Comparison of ENCODE assay signal across 34 cellular contexts in genomic region chr7:139876622-139877283, GRCh38. TPM values are rescaled to one million over a fixed set of nuclear protein-coding genes. Genes with fewer than 3 reads are reported as not detected.
DNase-seq lines count a peak whose midpoint lies in the region; ATAC-seq and TF ChIP-seq lines count a peak whose summit lies in the region.
"Had no signal": no experiment of that assay in that cellular context is flagged by ENCODE, and none has a peak within 500 bp of the region (broad histone marks: within the 10 kb centered on the region; RNA-seq: fewer than 3 reads in every experiment).

No MANE protein-coding gene starts in this region.

- ATAC-seq in natural killer cell treated with Interleukin-12 subunit alpha and Interleukin-12 subunit beta and Interleukin-15 and Interleukin-18, amount 100 ng/mL, for 72 hours = no peak
- no peak for ATAC-seq in HG03342 (IDR thresholded peaks at IDR 0.05; ENCODE audit: unreplicated experiment)
- ATAC-seq: Panc1, sciatic nerve had no signal

- DNase-seq in CD14-positive monocyte (ENCODE audit: low spot score) (no peak), HCEC 1CT (peak; percentile 61), fibroblast of lung (ENCODE audit: low read depth in 2 of 2) (peak; percentile 42 to 74), AML-193 (lab: John Stamatoyannopoulos, UW) (no peak), NCI-H146 treated with DMSO at 0.1 percent for 48 hours (lab: John Stamatoyannopoulos, UW; ENCODE audit: unreplicated experiment) (no peak)
- DNase-seq in natural killer cell treated with Interleukin-12 subunit alpha and Interleukin-12 subunit beta and Interleukin-15 and Interleukin-18, amount 100 ng/mL, for 72 hours (ENCODE audit: low spot score) = no peak
- DNase-seq: activated CD4-positive, alpha-beta T cell treated with anti-CD3 and anti-CD28 coated beads for 4 hours; activated CD8-positive, alpha-beta memory T cell treated with anti-CD3 and anti-CD28 coated beads for 24 hours; activated effector memory CD4-positive, alpha-beta T cell treated with Interleukin-2 at 50 U/mL for 16 hours; activated T-cell treated with anti-CD3 and anti-CD28 coated beads, Interleukin-2, amount 50 U/mL, for 1 hour; amygdala; Caco-2; DND-41; effector CD4-positive, alpha-beta T cell; glutamatergic neuron; KG1; left ventricle myocardium superior; NCI-H1436; NCI-H345; NCI-H748 treated with DMSO at 0.1 percent for 48 hours; SHP77; stimulated activated CD4-positive, alpha-beta T cell treated with anti-CD3 and anti-CD28 coated beads, Interleukin-12 subunit alpha, Interleukin-12 subunit beta, amount 100 ng/mL, for 4 hours; stimulated activated CD4-positive, alpha-beta T cell treated with anti-CD3 and anti-CD28 coated beads, Interleukin-2, amount 100 ng/mL, for 48 hours; T-helper 9 cell; WERI-Rb-1 had no signal

- peaks cover 29% of the 10 kb centered on the region for H3K4me1 Mint-ChIP-seq in CD14-positive monocyte
- H3K4me1 Mint-ChIP-seq in natural killer cell treated with Interleukin-12 subunit alpha and Interleukin-12 subunit beta and Interleukin-15 and Interleukin-18, amount 100 ng/mL, for 72 hours (ENCODE audit: low read depth in 2 of 2) = peaks cover 72 to 75% of the 10 kb centered on the region in 2 donors

- H4K20me1 ChIP-seq in fibroblast of lung (ENCODE audit: control insufficient read depth, extremely low read depth, insufficient read depth, low read length) = no peaks in the 10 kb centered on the region

- peak overlapping the region in 5 of 7 donors; percentile 13 to 86 (median 75) for H3K27ac Mint-ChIP-seq in CD14-positive monocyte
- peak overlapping the region; percentile 95 to 99 for H3K27ac Mint-ChIP-seq in natural killer cell treated with Interleukin-12 subunit alpha and Interleukin-12 subunit beta and Interleukin-15 and Interleukin-18, amount 100 ng/mL, for 72 hours
- H3K27ac Mint-ChIP-seq: mesothelial cell of epicardium, progenitor cell of endocrine pancreas had no signal

- no peak overlapping the region for H2AFZ ChIP-seq in fibroblast of lung (ENCODE audit: low read length)

- no peaks in the 10 kb centered on the region for H3K36me3 ChIP-seq in fibroblast of lung (ENCODE audit: control insufficient read depth, insufficient read depth, low read length)
- H3K36me3 ChIP-seq: breast epithelium, tibial nerve, WERI-Rb-1 had no signal

- H3K4me1 ChIP-seq in fibroblast of lung (ENCODE audit: control insufficient read depth, extremely low read depth, insufficient read depth, low read length) = no peaks in the 10 kb centered on the region
- H3K4me1 ChIP-seq: breast epithelium, Caco-2, tibial nerve had no signal

- H3K79me2 ChIP-seq in fibroblast of lung (ENCODE audit: control insufficient read depth, insufficient read depth, low read length) = no peaks in the 10 kb centered on the region

- no peak overlapping the region for H3K9ac ChIP-seq in fibroblast of lung (ENCODE audit: insufficient read depth, low read length)
- H3K9ac ChIP-seq: BLaER1 treated with 17β-estradiol and CSF1 and Interleukin-3, amounts not matched to agents 10 nM and 100 nM had no signal

- H3K27me3 Mint-ChIP-seq in CD14-positive monocyte (ENCODE audit: low read depth in 3 of 3) = no peaks in the 10 kb centered on the region
- no peaks in the 10 kb centered on the region for H3K27me3 Mint-ChIP-seq in natural killer cell treated with Interleukin-12 subunit alpha and Interleukin-12 subunit beta and Interleukin-15 and Interleukin-18, amount 100 ng/mL, for 72 hours

- no peaks in the 10 kb centered on the region for H3K27me3 ChIP-seq in fibroblast of lung (ENCODE audit: control insufficient read depth, insufficient read depth, low read length)
- H3K27me3 ChIP-seq: BLaER1 treated with 17β-estradiol and CSF1 and Interleukin-3, amounts not matched to agents 10 nM and 100 nM; breast epithelium; tibial nerve had no signal

- no peaks in the 10 kb centered on the region for H3K9me3 ChIP-seq in fibroblast of lung (ENCODE audit: control insufficient read depth, insufficient read depth, low read depth, low read length)
- H3K9me3 ChIP-seq: breast epithelium, Caco-2, tibial nerve had no signal

- H3K4me2 ChIP-seq in fibroblast of lung (ENCODE audit: extremely low read depth, insufficient read depth, low read length) = no peak overlapping the region

- H3K36me3 Mint-ChIP-seq in CD14-positive monocyte = peaks cover 85 to 93% of the 10 kb centered on the region in 2 donors
- peaks cover 45% of the 10 kb centered on the region for H3K36me3 Mint-ChIP-seq in natural killer cell treated with Interleukin-12 subunit alpha and Interleukin-12 subunit beta and Interleukin-15 and Interleukin-18, amount 100 ng/mL, for 72 hours
- H3K36me3 Mint-ChIP-seq: activated naive CD4-positive, alpha-beta T cell treated with anti-CD3 and anti-CD28 coated beads, Interleukin-2, amount 50 U/mL, for 72 hours; mesothelial cell of epicardium had no signal

- no peak overlapping the region for H3K4me3 Mint-ChIP-seq in CD14-positive monocyte
- peak overlapping the region; percentile 76 for H3K4me3 Mint-ChIP-seq in natural killer cell treated with Interleukin-12 subunit alpha and Interleukin-12 subunit beta and Interleukin-15 and Interleukin-18, amount 100 ng/mL, for 72 hours
- H3K4me3 Mint-ChIP-seq: mesothelial cell of epicardium had no signal

- intact Hi-C loops in CD14-positive monocyte (cut with micrococcal nuclease) = no loop called here

- H3K9me3 Mint-ChIP-seq in CD14-positive monocyte = peaks cover 0 to 2% (median 0%) of the 10 kb centered on the region in 7 donors
- H3K9me3 Mint-ChIP-seq in natural killer cell treated with Interleukin-12 subunit alpha and Interleukin-12 subunit beta and Interleukin-15 and Interleukin-18, amount 100 ng/mL, for 72 hours = peaks cover 6% of the 10 kb centered on the region
- H3K9me3 Mint-ChIP-seq: activated naive CD4-positive, alpha-beta T cell treated with anti-CD3 and anti-CD28 coated beads, Interleukin-2, amount 50 U/mL, for 72 hours; mesothelial cell of epicardium had no signal

- TF ChIP-seq CTCF in CD14-positive monocyte (IDR thresholded peaks at IDR 0.05) = no peak
- TF ChIP-seq CTCF in fibroblast of lung (conservative IDR thresholded peaks at IDR 0.05 in 1 of 2, IDR thresholded peaks at IDR 0.05 in 1 of 2; ENCODE audit: low read depth in 1 of 2, low read length in 2 of 2) = no peak

- H3K4me3 ChIP-seq in fibroblast of lung (replicated peaks in 1 of 4; ENCODE audit: control extremely low read depth in 1 of 4, insufficient read depth in 1 of 4, low read depth in 3 of 4, low read length in 4 of 4) = no peak overlapping the region
- H3K4me3 ChIP-seq: BLaER1 treated with 17β-estradiol and CSF1 and Interleukin-3, amounts not matched to agents 10 nM and 100 nM; breast epithelium; tibial nerve had no signal

- H3K27ac ChIP-seq in fibroblast of lung (ENCODE audit: insufficient read depth, low read length) = no peak overlapping the region
- H3K27ac ChIP-seq: breast epithelium, tibial nerve, WERI-Rb-1 had no signal

RNA-seq across cellular contexts. Expression of gene TBXAS1, which starts 47.7 kb away (rescaled TPM):
- polyA plus RNA-seq in CD14-positive monocyte (100 to 1,000 TPM; 289 to 298 TPM), fibroblast of lung (1.5 and 3.3 TPM in 2 replicates)
- total RNA-seq in fibroblast of lung = 1.3 and 2.1 TPM in 2 replicates
- polyA plus RNA-seq in fibroblast of lung (2012) = 1.3 and 3.3 TPM in 2 replicates
- polyA minus RNA-seq in fibroblast of lung (ENCODE audit: low replicate concordance) = 6.6 TPM in 1 of 2 replicates, not detected in the other
- 100 to 1,000 TPM; 104 to 130 TPM for total RNA-seq in natural killer cell treated with Interleukin-12 subunit alpha and Interleukin-12 subunit beta and Interleukin-15 and Interleukin-18, amount 100 ng/mL, for 72 hours

Comparison
In these comparisons a context has a peak if more than half of its experiments do, and no peak if none do; other contexts are left out.
1. DNase-seq: peak in HCEC 1CT (single experiment) and fibroblast of lung (2 of 2); none in CD14-positive monocyte (single experiment), natural killer cell treated with Interleukin-12 subunit alpha and Interleukin-12 subunit beta and Interleukin-15 and Interleukin-18, amount 100 ng/mL, for 72 hours (single experiment), AML-193 (0 of 2) and NCI-H146 treated with DMSO at 0.1 percent for 48 hours (single experiment).
2. RNA of gene TBXAS1, which starts 47.7 kb away (total RNA-seq): 104 to 130 TPM in natural killer cell treated with Interleukin-12 subunit alpha and Interleukin-12 subunit beta and Interleukin-15 and Interleukin-18, amount 100 ng/mL, for 72 hours; 1.3 to 2.1 TPM in fibroblast of lung; every median in the first group is over 10 times any median in the second.